15 cellular contexts compared by ENCODE assay signal in genomic region chr1:41475859-41476567, GRCh38. TPM values are rescaled to one million over a fixed set of nuclear protein-coding genes. Genes with fewer than 3 reads are reported as not detected.
DNase-seq lines count a peak whose midpoint lies in the region; ATAC-seq and TF ChIP-seq lines count a peak whose summit lies in the region.
"Had no signal": no experiment of that assay in that cellular context is flagged by ENCODE, and none has a peak within 500 bp of the region (broad histone marks: within the 10 kb centered on the region; RNA-seq: fewer than 3 reads in every experiment).

No MANE protein-coding gene starts in this region.

- no peak overlapping the region for H3K27ac Mint-ChIP-seq in activated CD4-positive, alpha-beta memory T cell treated with anti-CD3 and anti-CD28 coated beads, Interleukin-2, amount 10 ng/mL, durations not matched to agents 7 days and 5 days

- H3K4me2 ChIP-seq in PC-3 (ENCODE audit: low read length) = no peak overlapping the region
- H3K4me2 ChIP-seq: KMS-11 had no signal

- CTCF ChIA-PET in PC-3 (lab: Charles Lee) = no interaction called here
- CTCF ChIA-PET in activated CD4-positive, alpha-beta memory T cell treated with anti-CD3 and anti-CD28 coated beads, Interleukin-2, amount 10 ng/mL, durations not matched to agents 7 days and 5 days (lab: Charles Lee) = no interaction called here

- H3K36me3 Mint-ChIP-seq in activated CD4-positive, alpha-beta memory T cell treated with anti-CD3 and anti-CD28 coated beads, Interleukin-2, amount 10 ng/mL, durations not matched to agents 7 days and 5 days (ENCODE audit: low read depth) = no peaks in the 10 kb centered on the region

- H3K9ac ChIP-seq in PC-3 (ENCODE audit: low read length) = no peak overlapping the region
- H3K9ac ChIP-seq: KMS-11 had no signal

- peak; percentile 48; the same call in 1 of the 2 replicates for ATAC-seq in PC-3
- no peak for ATAC-seq in GM19455 (IDR thresholded peaks at IDR 0.05; ENCODE audit: unreplicated experiment)
- ATAC-seq: GM12878 had no signal

- no peak overlapping the region for H3K27ac ChIP-seq in PC-3 (ENCODE audit: low read length)
- H3K27ac ChIP-seq in uterus = peak overlapping the region; percentile 75 to 79
- H3K27ac ChIP-seq: KMS-11 had no signal

- H3K4me1 ChIP-seq in PC-3 (ENCODE audit: insufficient read depth, low read length) = no peaks in the 10 kb centered on the region
- H3K4me1 ChIP-seq in uterus = peaks cover 19 to 26% of the 10 kb centered on the region in 2 donors

- DNase-seq in PC-3 = no peak
- peak; percentile 34 to 79 for DNase-seq in cardiac fibroblast (ENCODE audit: low read depth in 2 of 2)
- DNase-seq in kidney tubule cell (ENCODE audit: low spot score) = peak; percentile 60
- DNase-seq in uterus = peak in 1 of 2 donors; percentile 16
- DNase-seq in activated CD4-positive, alpha-beta memory T cell treated with anti-CD3 and anti-CD28 coated beads, Interleukin-2, amount 10 ng/mL, durations not matched to agents 7 days and 5 days = no peak
- DNase-seq in NCI-H82 treated with DMSO at 0.1 percent for 48 hours (lab: John Stamatoyannopoulos, UW; ENCODE audit: unreplicated experiment) = no peak
- DNase-seq: activated CD8-positive, alpha-beta memory T cell treated with anti-CD3 and anti-CD28 coated beads, Interleukin-2, amount 50 U/mL, for 4 hours; NCI-H2171; occipital lobe; stimulated activated CD4-positive, alpha-beta T cell treated with anti-CD3 and anti-CD28 coated beads, Interleukin-2, amount 100 ng/mL, for 24 hours; stimulated activated naive CD4-positive, alpha-beta T cell treated with Interleukin-2 at 50 U/mL for 16 hours had no signal

- H3K27me3 Mint-ChIP-seq in activated CD4-positive, alpha-beta memory T cell treated with anti-CD3 and anti-CD28 coated beads, Interleukin-2, amount 10 ng/mL, durations not matched to agents 7 days and 5 days = peaks cover 7% of the 10 kb centered on the region

- no peaks in the 10 kb centered on the region for H3K79me2 ChIP-seq in PC-3 (ENCODE audit: low read length)

- H3K9me3 Mint-ChIP-seq in activated CD4-positive, alpha-beta memory T cell treated with anti-CD3 and anti-CD28 coated beads, Interleukin-2, amount 10 ng/mL, durations not matched to agents 7 days and 5 days = no peaks in the 10 kb centered on the region

- TF ChIP-seq POLR2A in uterus (IDR thresholded peaks at IDR 0.05) = no peak

- H4K20me1 ChIP-seq in PC-3 (ENCODE audit: low read length) = no peaks in the 10 kb centered on the region

- POLR2A ChIA-PET in PC-3 (lab: Charles Lee; ENCODE audit: unreplicated experiment) = no interaction called here
- POLR2A ChIA-PET in activated CD4-positive, alpha-beta memory T cell treated with anti-CD3 and anti-CD28 coated beads, Interleukin-2, amount 10 ng/mL, durations not matched to agents 7 days and 5 days (lab: Charles Lee) = interaction anchor here (1.6 kb wide), 1 partner anchor 8 kb away, joined by 3 read pairs; no protein-coding TSS in a partner anchor

- H3K4me3 Mint-ChIP-seq in activated CD4-positive, alpha-beta memory T cell treated with anti-CD3 and anti-CD28 coated beads, Interleukin-2, amount 10 ng/mL, durations not matched to agents 7 days and 5 days = no peak overlapping the region

- no peaks in the 10 kb centered on the region for H3K4me1 Mint-ChIP-seq in activated CD4-positive, alpha-beta memory T cell treated with anti-CD3 and anti-CD28 coated beads, Interleukin-2, amount 10 ng/mL, durations not matched to agents 7 days and 5 days

- H3K36me3 ChIP-seq in PC-3 (ENCODE audit: low read depth, low read length) (no peaks in the 10 kb centered on the region), uterus (no peaks in the 10 kb centered on the region)
- H3K36me3 ChIP-seq: gastrocnemius medialis had no signal

- no peaks in the 10 kb centered on the region for H3K9me2 ChIP-seq in PC-3 (replicated peaks; ENCODE audit: low read length)

- H3F3A ChIP-seq in PC-3 (ENCODE audit: low read length, unreplicated experiment) = no peaks in the 10 kb centered on the region

- BruUV-seq in PC-3 (replicated peaks; lab: Mats Ljungman, UMichigan) = no TSS peak

- H3K4me3 ChIP-seq in PC-3 (ENCODE audit: low read length) (no peak overlapping the region), cardiac fibroblast (replicated peaks in 1 of 2; ENCODE audit: low read depth in 2 of 2, low read length in 2 of 2) (no peak overlapping the region), uterus (no peak overlapping the region)
- H3K4me3 ChIP-seq: gastrocnemius medialis, GM12878 had no signal

- intact Hi-C loops in PC-3 (cut with micrococcal nuclease) = no loop called here
- intact Hi-C loops in uterus (cut with DNase I; ENCODE audit: low total_unique reads) = no loop called here

- H3K9me3 ChIP-seq in PC-3 (ENCODE audit: low read length) (no peaks in the 10 kb centered on the region), uterus (no peaks in the 10 kb centered on the region)
- H3K9me3 ChIP-seq: gastrocnemius medialis had no signal

- no peak overlapping the region for H2AFZ ChIP-seq in PC-3 (ENCODE audit: low read length)

- peak; percentile 25; the same call in 1 of the 2 replicates for TF ChIP-seq CTCF in PC-3 (conservative IDR thresholded peaks at IDR 0.05; ENCODE audit: low read depth, low read length)
- TF ChIP-seq CTCF in cardiac fibroblast (IDR thresholded peaks at IDR 0.05; ENCODE audit: low read depth, low read length) = no peak
- TF ChIP-seq CTCF in uterus (IDR thresholded peaks at IDR 0.05) = no peak

- H3K27me3 ChIP-seq in PC-3 (ENCODE audit: low read length) = no peaks in the 10 kb centered on the region
- H3K27me3 ChIP-seq in uterus = no peaks in the 10 kb centered on the region
- H3K27me3 ChIP-seq: gastrocnemius medialis had no signal

RNA-seq across cellular contexts. Expression of gene EDN2, which starts 8.5 kb away (rescaled TPM):
- total RNA-seq in PC-3 (2014; rRNA removed) = 0.36 TPM in 1 of 2 replicates, not detected in the other
- 1 to 10 TPM in 2 of 4 donors, not detected in 2; 1.6 to 3.7 TPM for total RNA-seq in uterus
- not detected for total RNA-seq in activated CD4-positive, alpha-beta memory T cell treated with anti-CD3 and anti-CD28 coated beads, Interleukin-2, amount 10 ng/mL, durations not matched to agents 7 days and 5 days
- total RNA-seq: gastrocnemius medialis, occipital lobe had no signal

Comparison
In these comparisons a context has a peak if more than half of its experiments do, and no peak if none do; other contexts are left out.
1. DNase-seq: peak in cardiac fibroblast (2 of 2) and kidney tubule cell (single experiment); none in PC-3 (single experiment), activated CD4-positive, alpha-beta memory T cell treated with anti-CD3 and anti-CD28 coated beads, Interleukin-2, amount 10 ng/mL, durations not matched to agents 7 days and 5 days (single experiment) and NCI-H82 treated with DMSO at 0.1 percent for 48 hours (single experiment).